In genomic region chr12:55717397-55718007, GRCh38 we compare ENCODE assay signal across 8 cellular contexts. TPM values are rescaled to one million over a fixed set of nuclear protein-coding genes. Genes with fewer than 3 reads are reported as not detected.
DNase-seq lines count a peak whose midpoint lies in the region; ATAC-seq and TF ChIP-seq lines count a peak whose summit lies in the region.

No MANE protein-coding gene starts in this region.

- H3K9me3 Mint-ChIP-seq in activated naive CD8-positive, alpha-beta T cell (ENCODE audit: low read depth) = no peaks in the 10 kb centered on the region

- peaks cover 31% of the 10 kb centered on the region for H3K4me1 Mint-ChIP-seq in activated naive CD8-positive, alpha-beta T cell (ENCODE audit: low read depth)

- no peaks in the 10 kb centered on the region for H3K36me3 ChIP-seq in kidney epithelial cell (ENCODE audit: control insufficient read depth, insufficient read depth, low read length)

- H3K36me3 Mint-ChIP-seq in activated naive CD8-positive, alpha-beta T cell = no peaks in the 10 kb centered on the region

- H3K4me3 ChIP-seq in AG04449 (ENCODE audit: low read depth, low read length) (peak overlapping the region; percentile 81), kidney epithelial cell (ENCODE audit: low read depth, low read length) (peak overlapping the region; percentile 61)

- TF ChIP-seq CTCF in AG04449 (IDR thresholded peaks at IDR 0.05; ENCODE audit: insufficient read depth, low read length, missing control alignments) (no peak), kidney epithelial cell (IDR thresholded peaks at IDR 0.05; ENCODE audit: insufficient read depth, low read length, poor library complexity, severe bottlenecking) (no peak)

- peak overlapping the region; percentile 89 for H3K4me3 Mint-ChIP-seq in activated naive CD8-positive, alpha-beta T cell

- ATAC-seq in GM21723 (IDR thresholded peaks at IDR 0.05; ENCODE audit: unreplicated experiment) = no peak

- no peaks in the 10 kb centered on the region for H3K27me3 Mint-ChIP-seq in activated naive CD8-positive, alpha-beta T cell

- CTCF ChIA-PET in AG04449 (lab: Yijun Ruan, JAX) = interaction anchor here (0.9 to 3.5 kb wide), 7 partner anchors 12 to 529 kb away, joined by 3 to 15 read pairs (median 5); partner anchors contain the start of gene CD63

- H3K27me3 ChIP-seq in kidney epithelial cell (ENCODE audit: control insufficient read depth, insufficient read depth, low read length) = no peaks in the 10 kb centered on the region

- no peak for DNase-seq in AG04449 (ENCODE audit: low read depth, low spot score)
- DNase-seq in HK-2 (ENCODE audit: unreplicated experiment) = peak; percentile 48
- no peak for DNase-seq in kidney epithelial cell (ENCODE audit: low read depth)
- no peak for DNase-seq in HT-29 (ENCODE audit: low spot score)
- no peak for DNase-seq in NCI-H2029 treated with DMSO at 0.1 percent for 48 hours (lab: John Stamatoyannopoulos, UW)

- peak overlapping the region; percentile 48 for H3K27ac ChIP-seq in temporal lobe (ENCODE audit: low read depth, low read length)

- peak overlapping the region; percentile 84 for H3K27ac Mint-ChIP-seq in activated naive CD8-positive, alpha-beta T cell

- POLR2A ChIA-PET in AG04449 (lab: Yijun Ruan, JAX) = interaction anchor here (2.5 kb wide), 1 partner anchor 12 kb away, joined by 18 read pairs; the partner anchor contains the start of gene CD63

RNA-seq across cellular contexts. Expression of gene BLOC1S1, which starts 1.7 kb away (rescaled TPM):
- total RNA-seq in kidney epithelial cell = 109 and 131 TPM in 2 replicates
- 27.5 TPM for total RNA-seq in temporal lobe
- 165 and 169 TPM in 2 replicates for total RNA-seq in HT-29 (2014; rRNA removed; shearing (Covaris generic))

RNA-seq across cellular contexts. Expression of gene RDH5, which starts 2.7 kb away (rescaled TPM):
- total RNA-seq in kidney epithelial cell (3.6 and 4.7 TPM in 2 replicates), temporal lobe (3.0 TPM)
- 5.3 and 5.7 TPM in 2 replicates for total RNA-seq in HT-29 (2014; rRNA removed; shearing (Covaris generic))

RNA-seq across cellular contexts. Expression of gene ITGA7, which starts 9.8 kb away (rescaled TPM):
- total RNA-seq in kidney epithelial cell (2.0 and 6.4 TPM in 2 replicates), temporal lobe (9.1 TPM)
- total RNA-seq in HT-29 (2014; rRNA removed; shearing (Covaris generic)) = 4.6 and 4.7 TPM in 2 replicates

RNA-seq across cellular contexts. Expression of gene CD63, which starts 11.3 kb away (rescaled TPM):
- total RNA-seq in kidney epithelial cell (1,013 and 1,149 TPM in 2 replicates), temporal lobe (115 TPM)
- total RNA-seq in HT-29 (2014; rRNA removed; shearing (Covaris generic)) = 867 and 895 TPM in 2 replicates

RNA-seq across cellular contexts. Expression of gene GDF11, which starts 25.4 kb away (rescaled TPM):
- total RNA-seq in kidney epithelial cell (5.4 and 10.7 TPM in 2 replicates), temporal lobe (8.6 TPM)
- 2.0 and 3.8 TPM in 2 replicates for total RNA-seq in HT-29 (2014; rRNA removed; shearing (Covaris generic))
